In the genomic region with DNA sequence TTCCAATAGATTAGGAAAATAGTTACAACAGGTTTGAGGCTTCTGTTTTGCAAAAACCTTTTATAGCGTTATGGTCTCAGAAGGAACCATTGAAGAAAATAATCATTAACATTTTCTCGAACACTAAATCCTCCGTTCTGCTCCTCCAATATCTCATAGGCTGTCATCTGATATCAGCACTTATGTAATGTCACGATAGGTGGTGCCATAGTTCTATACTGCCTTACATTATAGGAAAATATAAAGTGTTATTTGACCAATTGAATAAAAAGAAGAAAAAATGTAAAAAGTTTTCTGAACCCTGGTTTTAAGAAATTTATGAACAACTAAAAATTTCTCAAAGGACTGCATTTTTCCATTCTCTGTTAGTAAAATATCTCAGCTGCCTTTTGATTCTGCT, we compare ENCODE assay signal across 23 cellular contexts.
"Had no signal": no experiment of that assay in that cellular context is flagged by ENCODE, and none has a peak within 500 bp of the region (broad histone marks: within the 10 kb centered on the region; RNA-seq: fewer than 3 reads in every experiment).

No MANE protein-coding gene starts in this region.

- H2AFZ ChIP-seq: PC-9 had no signal

- H3K36me3 ChIP-seq: brain microvascular endothelial cell, cardiac muscle cell had no signal

- ATAC-seq: activated T-helper 17 cell treated with anti-CD3 and anti-CD28 coated beads, Interleukin-2, amount 50 U/mL, for 72 hours had no signal

- DNase-seq: activated CD4-positive, alpha-beta memory T cell treated with anti-CD3 and anti-CD28 coated beads, Interleukin-2, amount 10 ng/mL, durations not matched to agents 7 days and 5 days; activated CD4-positive, alpha-beta T cell treated with anti-CD3 and anti-CD28 coated beads, Interleukin-2, amount 10 ng/mL, durations not matched to agents 7 days and 5 days; activated CD4-positive, CD25-positive, alpha-beta regulatory T cell; activated gamma-delta T cell; activated naive CD4-positive, alpha-beta T cell treated with anti-CD3 and anti-CD28 coated beads, Interleukin-2, amount 10 ng/mL, durations not matched to agents 7 days and 5 days; activated naive CD8-positive, alpha-beta T cell treated with anti-CD3 and anti-CD28 coated beads for 36 hours; activated T-cell treated with anti-CD3 and anti-CD28 coated beads for 4 hours; activated T-cell treated with anti-CD3 and anti-CD28 coated beads, Interleukin-2, amount 50 U/mL, for 48 hours; brain microvascular endothelial cell; MM.1S; NCI-H1105; NCI-H1436; NCI-H1694 treated with DMSO at 0.1 percent for 48 hours; NCI-H2029 treated with DMSO at 0.1 percent for 48 hours; NCI-H345; NCI-H510A; NCI-H526 treated with DMSO at 0.1 percent for 48 hours; PC-9; SIG-M5; T-helper 1 cell had no signal

- H3K27ac ChIP-seq: brain microvascular endothelial cell, cardiac muscle cell, PC-9, VCaP had no signal

- H3K4me2 ChIP-seq: PC-9 had no signal

- H3K27me3 ChIP-seq: brain microvascular endothelial cell, cardiac muscle cell had no signal

- H3K4me3 ChIP-seq: cardiac muscle cell, PC-9 had no signal
